ENCODE assay signal across 13 cellular contexts in genomic region chr19:13052447-13053232, GRCh38. TPM values are rescaled to one million over a fixed set of nuclear protein-coding genes. Genes with fewer than 3 reads are reported as not detected.
DNase-seq lines count a peak whose midpoint lies in the region; ATAC-seq, FAIRE-seq and TF ChIP-seq lines count a peak whose summit lies in the region.
"Had no signal": no experiment of that assay in that cellular context is flagged by ENCODE, and none has a peak within 500 bp of the region (broad histone marks: within the 10 kb centered on the region; RNA-seq: fewer than 3 reads in every experiment).

No MANE protein-coding gene starts in this region.

- H3K4me2 ChIP-seq in HepG2 (ENCODE audit: low read depth, low read length): no peak overlapping the region

- in situ Hi-C loops in HepG2 (cut with HindIII; ENCODE audit: extremely low pct_ligation_motif_present, low pct_unique_long_range_greater_than_20kb): no loop called here

- ATAC-seq in HepG2 (no peak), right lobe of liver (no peak), psoas muscle (no peak), GM19351 (IDR thresholded peaks at IDR 0.05; ENCODE audit: unreplicated experiment) (no peak), GM19455 (IDR thresholded peaks at IDR 0.05; ENCODE audit: unreplicated experiment) (no peak)

- no peaks in the 10 kb centered on the region for H3K9me3 ChIP-seq in HepG2 (ENCODE audit: low read length)
- no peaks in the 10 kb centered on the region for H3K9me3 ChIP-seq in right lobe of liver
- H3K9me3 ChIP-seq in esophagus (ENCODE audit: control insufficient read depth in 2 of 2, insufficient read depth in 1 of 2, low read depth in 1 of 2, low read length in 1 of 2): no peaks in the 10 kb centered on the region
- H3K9me3 ChIP-seq in psoas muscle: no peaks in the 10 kb centered on the region

- TF ChIP-seq CTCF in HepG2 (CRISPR knock-in tag; IDR thresholded peaks at IDR 0.05) (no peak), right lobe of liver (IDR thresholded peaks at IDR 0.05) (no peak), psoas muscle (IDR thresholded peaks at IDR 0.05) (no peak)

- POLR2A ChIA-PET in HepG2 (lab: Yijun Ruan, JAX): interaction anchor here (1.2 to 7.1 kb wide), 5 partner anchors 8 to 67 kb away, joined by 5 to 121 read pairs (median 38); no protein-coding TSS in a partner anchor

- H3K36me3 ChIP-seq in HepG2 (replicated peaks in 1 of 2; ENCODE audit: control insufficient read depth in 1 of 2, insufficient read depth in 2 of 2, low read length in 2 of 2) (peaks cover 0 to 5% of the 10 kb centered on the region in 2 experiments; a peak in 3 of 5 replicates), right lobe of liver (no peaks in the 10 kb centered on the region), esophagus (ENCODE audit: control insufficient read depth in 2 of 2, insufficient read depth in 2 of 2, low read length in 1 of 2) (peaks cover 0 to 2% of the 10 kb centered on the region in 2 donors), psoas muscle (ENCODE audit: insufficient read depth in 1 of 2, low read depth in 1 of 2) (no peaks in the 10 kb centered on the region)

- peak overlapping the region; percentile 62 for H3K9ac ChIP-seq in HepG2 (ENCODE audit: insufficient read depth, low read depth, low read length)

- H3K4me3 ChIP-seq in HepG2 (replicated peaks in 1 of 3; ENCODE audit: insufficient read depth in 1 of 3, low read depth in 2 of 3, low read length in 3 of 3) (no peak overlapping the region), right lobe of liver (no peak overlapping the region), esophagus (ENCODE audit: low read depth in 1 of 2, low read length in 2 of 2) (no peak overlapping the region), psoas muscle (peak overlapping the region; percentile 50)

- H2AFZ ChIP-seq in HepG2 (ENCODE audit: low read length): no peak overlapping the region

- H3K4me1 ChIP-seq in HepG2 (ENCODE audit: insufficient read depth, low read length) (peaks cover 76% of the 10 kb centered on the region), right lobe of liver (peaks cover 0 to 28% (median 9%) of the 10 kb centered on the region in 4 donors), esophagus (ENCODE audit: control insufficient read depth in 2 of 2, insufficient read depth in 2 of 2, low read length in 1 of 2) (peaks cover 11 to 55% of the 10 kb centered on the region in 2 donors), psoas muscle (peaks cover 94% of the 10 kb centered on the region)

- no peak for TF ChIP-seq RAD21 in HepG2 (CRISPR knock-in tag; IDR thresholded peaks at IDR 0.05)

- peaks cover 10% of the 10 kb centered on the region for H4K20me1 ChIP-seq in HepG2 (ENCODE audit: insufficient read depth, low read length)

- TF ChIP-seq EP300 in HepG2 (IDR thresholded peaks at IDR 0.05; ENCODE audit: low read depth in 2 of 2, low read length in 2 of 2) (no peak), HepG2 (CRISPR knock-in tag; IDR thresholded peaks at IDR 0.05; ENCODE audit: borderline replicate concordance) (no peak)

- H3K27ac ChIP-seq in HepG2 (ENCODE audit: extremely low read length, insufficient read depth, low read length) (peak overlapping the region; percentile 91), right lobe of liver (peak overlapping the region in 1 of 3 donors; percentile 69), esophagus (ENCODE audit: low read depth in 2 of 2, low read length in 1 of 2) (peak overlapping the region; percentile 92 to 93), psoas muscle (peak overlapping the region; percentile 81)

- DNase-seq in HepG2 (ENCODE audit: low spot score) (no peak), right lobe of liver (no peak), psoas muscle (no peak), activated T-cell treated with anti-CD3 and anti-CD28 coated beads for 4 hours (no peak), islet precursor cell (no peak)
- DNase-seq: activated CD4-positive, CD25-positive, alpha-beta regulatory T cell; cerebellar nuclear complex; NCI-H226; stimulated activated naive CD8-positive, alpha-beta T cell treated with anti-CD3 and anti-CD28 coated beads, Interleukin-15, amount 100 ng/mL, for 72 hours had no signal

- TF ChIP-seq POLR2A in HepG2 (IDR thresholded peaks at IDR 0.05; ENCODE audit: insufficient read depth in 1 of 2, low read depth in 2 of 2, low read length in 2 of 2): no peak
- TF ChIP-seq POLR2A in right lobe of liver (IDR thresholded peaks at IDR 0.05): no peak

- no peak for FAIRE-seq in HepG2 (lab: Jason Lieb, UNC)
- FAIRE-seq: kidney had no signal

- BruUV-seq in HepG2 (replicated peaks; lab: Mats Ljungman, UMichigan): no TSS peak

- CTCF ChIA-PET in HepG2 (lab: Yijun Ruan, JAX; ENCODE audit: low intra/inter-chr PET ratio, low total read pairs): no interaction called here

- no peaks in the 10 kb centered on the region for H3K27me3 ChIP-seq in HepG2 (ENCODE audit: control insufficient read depth in 1 of 2, insufficient read depth in 2 of 2, low read length in 2 of 2)
- no peaks in the 10 kb centered on the region for H3K27me3 ChIP-seq in right lobe of liver
- H3K27me3 ChIP-seq in esophagus (ENCODE audit: control insufficient read depth in 1 of 2, insufficient read depth in 2 of 2, low read length in 2 of 2): no peaks in the 10 kb centered on the region
- no peaks in the 10 kb centered on the region for H3K27me3 ChIP-seq in psoas muscle (ENCODE audit: insufficient read depth in 3 of 3, low read length in 2 of 3)

- peaks cover 26% of the 10 kb centered on the region for H3K79me2 ChIP-seq in HepG2 (ENCODE audit: insufficient read depth, low read length)

- intact Hi-C loops in HepG2 (cut with micrococcal nuclease; ENCODE audit: unreplicated experiment): no loop called here
- intact Hi-C loops in right lobe of liver (cut with DNase I): no loop called here
- intact Hi-C loops in psoas muscle (cut with DNase I): no loop called here

- WGBS in HepG2 (ENCODE audit: low lambda C conversion rate): 90% methylated on average over 9 of the region's 12 CpGs
- no CpG with 5 or more reads among the region's 12 CpGs for WGBS in right lobe of liver (ENCODE audit: insufficient coverage, low coverage, low lambda C conversion rate, missing lambda C conversion rate)
- 52 to 57% methylated on average over 12 of the region's 12 CpGs for WGBS in esophagus, 2 donors
- WGBS in psoas muscle, 3 donors: 25 to 42% (median 26%) methylated on average over 12 of the region's 12 CpGs

RNA-seq across cellular contexts. Expression of gene LYL1, which starts 50.0 kb away (rescaled TPM):
- total RNA-seq in HepG2 (2016; rRNA removed; fragmentation: Illumina TruSeq; extraction: Trizol): 0.69 and 0.75 TPM in 2 replicates
- 0.79 and 0.91 TPM in 2 replicates for total RNA-seq in HepG2 (2016; cell fraction: cytosol; rRNA removed; fragmentation: Illumina TruSeq; extraction: Trizol; ENCODE audit: low read depth)
- total RNA-seq in HepG2 (2016; cell fraction: insoluble cytoplasmic fraction; rRNA removed; fragmentation: Illumina TruSeq; extraction: Trizol): 0.40 and 0.97 TPM in 2 replicates
- 0.74 and 0.90 TPM in 2 replicates for total RNA-seq in HepG2 (2016; cell fraction: membrane; rRNA removed; fragmentation: Illumina TruSeq; extraction: Trizol)
- total RNA-seq in HepG2 (2016; cell fraction: nucleus; rRNA removed; fragmentation: Illumina TruSeq; extraction: Trizol): 0.31 and 0.75 TPM in 2 replicates
- polyA plus RNA-seq in HepG2 (2011; rRNA removed): 0.72 and 0.92 TPM in 2 replicates
- 0.71 and 1.6 TPM in 2 replicates for polyA plus RNA-seq in HepG2 (2011; cell fraction: cytosol; rRNA removed)
- 2.0 and 2.6 TPM in 2 replicates for polyA plus RNA-seq in HepG2 (2011; cell fraction: nucleus; rRNA removed)
- 0.31 and 0.32 TPM in 2 replicates for polyA plus RNA-seq in HepG2 (2012)
- 0.57 and 0.66 TPM in 2 replicates for polyA plus RNA-seq in HepG2 (2016; cell fraction: cytosol; fragmentation: Illumina TruSeq; extraction: Trizol; ENCODE audit: low read depth)
- polyA plus RNA-seq in HepG2 (2016; cell fraction: insoluble cytoplasmic fraction; fragmentation: Illumina TruSeq; extraction: Trizol; ENCODE audit: low read depth): 0.51 and 0.59 TPM in 2 replicates
- 0.76 and 0.86 TPM in 2 replicates for polyA plus RNA-seq in HepG2 (2016; cell fraction: membrane; fragmentation: Illumina TruSeq; extraction: Trizol; ENCODE audit: low read depth)
- 0.93 and 1.5 TPM in 2 replicates for polyA plus RNA-seq in HepG2 (2016; cell fraction: nucleus; fragmentation: Illumina TruSeq; extraction: Trizol; ENCODE audit: insufficient read depth, low read depth)
- 0.09 and 1.9 TPM in 2 replicates for polyA minus RNA-seq in HepG2 (2011; rRNA and poly(A)+ RNA removed; ENCODE audit: low replicate concordance)
- polyA minus RNA-seq in HepG2 (2011; cell fraction: cytosol; rRNA and poly(A)+ RNA removed): 0.49 and 0.70 TPM in 2 replicates
- 0.64 and 1.1 TPM in 2 replicates for polyA minus RNA-seq in HepG2 (2011; cell fraction: nucleus; rRNA and poly(A)+ RNA removed)
- total RNA-seq in right lobe of liver: 1 to 10 TPM; 1.1 to 3.7 (median 2.3) TPM
- 1 to 10 TPM; 1.5 to 1.9 TPM for polyA plus RNA-seq in esophagus
- 1 to 10 TPM; 2.1 to 4.6 (median 3.2) TPM for total RNA-seq in psoas muscle
- 1 to 10 TPM; 1.1 to 3.4 (median 1.1) TPM for polyA plus RNA-seq in psoas muscle

RNA-seq across cellular contexts. Expression of gene NFIX, which starts 57.4 kb away (rescaled TPM):
- total RNA-seq in HepG2 (2016; rRNA removed; fragmentation: Illumina TruSeq; extraction: Trizol) (5.4 and 5.6 TPM in 2 replicates), right lobe of liver (10 to 100 TPM; 20.3 to 40.0 (median 26.7) TPM), psoas muscle (100 to 1,000 TPM; 220 to 347 (median 268) TPM)
- total RNA-seq in HepG2 (2016; cell fraction: cytosol; rRNA removed; fragmentation: Illumina TruSeq; extraction: Trizol; ENCODE audit: low read depth): 16.3 and 20.2 TPM in 2 replicates
- total RNA-seq in HepG2 (2016; cell fraction: insoluble cytoplasmic fraction; rRNA removed; fragmentation: Illumina TruSeq; extraction: Trizol): 4.6 and 4.7 TPM in 2 replicates
- 6.7 and 9.2 TPM in 2 replicates for total RNA-seq in HepG2 (2016; cell fraction: membrane; rRNA removed; fragmentation: Illumina TruSeq; extraction: Trizol)
- 4.9 and 6.0 TPM in 2 replicates for total RNA-seq in HepG2 (2016; cell fraction: nucleus; rRNA removed; fragmentation: Illumina TruSeq; extraction: Trizol)
- polyA plus RNA-seq in HepG2 (2011; rRNA removed) (3.0 and 3.4 TPM in 2 replicates), esophagus (10 to 100 TPM; 26.9 to 38.5 TPM), psoas muscle (100 to 1,000 TPM in 1 of 3 donors, 10 to 100 TPM in 2; 22.2 to 158 (median 43.8) TPM)
- polyA plus RNA-seq in HepG2 (2011; cell fraction: cytosol; rRNA removed): 1.4 and 1.6 TPM in 2 replicates
- 11.0 and 14.0 TPM in 2 replicates for polyA plus RNA-seq in HepG2 (2011; cell fraction: nucleus; rRNA removed)
- polyA plus RNA-seq in HepG2 (2012): 9.0 and 12.2 TPM in 2 replicates
- 0.70 and 0.93 TPM in 2 replicates for polyA plus RNA-seq in HepG2 (2016; cell fraction: cytosol; fragmentation: Illumina TruSeq; extraction: Trizol; ENCODE audit: low read depth)
- 8.8 and 11.9 TPM in 2 replicates for polyA plus RNA-seq in HepG2 (2016; cell fraction: insoluble cytoplasmic fraction; fragmentation: Illumina TruSeq; extraction: Trizol; ENCODE audit: low read depth)
- polyA plus RNA-seq in HepG2 (2016; cell fraction: membrane; fragmentation: Illumina TruSeq; extraction: Trizol; ENCODE audit: low read depth): 3.1 and 4.9 TPM in 2 replicates
- polyA plus RNA-seq in HepG2 (2016; cell fraction: nucleus; fragmentation: Illumina TruSeq; extraction: Trizol; ENCODE audit: insufficient read depth, low read depth): 14.6 and 14.7 TPM in 2 replicates
- polyA minus RNA-seq in HepG2 (2011; rRNA and poly(A)+ RNA removed; ENCODE audit: low replicate concordance): 0.82 and 6.2 TPM in 2 replicates
- polyA minus RNA-seq in HepG2 (2011; cell fraction: cytosol; rRNA and poly(A)+ RNA removed): 5.0 and 6.2 TPM in 2 replicates
- polyA minus RNA-seq in HepG2 (2011; cell fraction: nucleus; rRNA and poly(A)+ RNA removed): 6.8 and 7.7 TPM in 2 replicates

Comparison
In these comparisons a context has a peak if more than half of its experiments do, and no peak if none do; other contexts are left out.
1. RNA of gene NFIX, which starts 57.4 kb away (total RNA-seq): 220 to 347 TPM in psoas muscle; 20.3 to 40.0 TPM in right lobe of liver and 4.6 to 20.2 TPM in HepG2; every median in the first group is over 4 times any median in the second.